Comparison of ENCODE assay signal across 1 cellular context in the genomic region with DNA sequence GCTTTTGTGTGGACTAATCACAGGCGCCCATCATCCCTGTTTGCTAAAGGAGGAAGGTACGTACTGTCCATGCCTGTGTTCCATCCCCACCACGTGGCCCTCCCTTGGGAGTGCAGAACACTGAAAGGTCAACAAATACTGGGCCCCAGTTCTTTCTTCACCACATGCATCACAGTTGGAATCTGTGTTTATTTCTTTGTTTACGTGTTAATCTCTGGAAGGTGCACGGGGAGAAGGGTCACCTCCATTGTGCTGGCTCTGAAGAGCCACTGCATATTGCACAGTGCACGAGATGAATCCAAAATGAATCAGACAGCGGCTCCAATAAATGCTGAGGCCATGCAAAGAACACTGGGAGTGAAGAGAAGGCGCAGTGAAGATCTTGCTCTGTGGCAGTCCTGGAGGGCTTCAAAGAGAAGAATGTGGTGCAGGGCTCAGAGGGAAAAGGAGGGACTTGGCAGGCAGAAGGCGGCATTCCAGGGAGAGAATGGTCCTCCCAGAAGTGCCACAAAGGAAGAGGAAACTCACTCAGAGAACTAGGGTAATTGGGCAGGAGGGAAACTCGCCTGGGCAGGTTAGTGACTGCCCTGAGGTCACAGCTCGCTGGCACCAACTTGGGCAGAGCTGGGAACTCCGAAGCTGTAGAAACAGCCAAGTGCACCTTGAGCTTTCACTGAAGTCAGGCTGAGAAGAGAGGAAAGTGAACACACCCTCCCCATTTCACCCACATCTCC.
TF ChIP-seq lines count a peak whose summit lies in the region.

No MANE protein-coding gene starts in this region.

TF ChIP-seq in IMR-90, 13 proteins besides CTCF, POLR2A, EP300 and RAD21 (continued from another document):
- TF ChIP-seq, protein P1, sequence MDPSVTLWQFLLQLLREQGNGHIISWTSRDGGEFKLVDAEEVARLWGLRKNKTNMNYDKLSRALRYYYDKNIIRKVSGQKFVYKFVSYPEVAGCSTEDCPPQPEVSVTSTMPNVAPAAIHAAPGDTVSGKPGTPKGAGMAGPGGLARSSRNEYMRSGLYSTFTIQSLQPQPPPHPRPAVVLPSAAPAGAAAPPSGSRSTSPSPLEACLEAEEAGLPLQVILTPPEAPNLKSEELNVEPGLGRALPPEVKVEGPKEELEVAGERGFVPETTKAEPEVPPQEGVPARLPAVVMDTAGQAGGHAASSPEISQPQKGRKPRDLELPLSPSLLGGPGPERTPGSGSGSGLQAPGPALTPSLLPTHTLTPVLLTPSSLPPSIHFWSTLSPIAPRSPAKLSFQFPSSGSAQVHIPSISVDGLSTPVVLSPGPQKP (IDR thresholded peaks at IDR 0.05; ENCODE audit: borderline replicate concordance, low read depth, low read length), result no peak
- TF ChIP-seq SMC3 (IDR thresholded peaks at IDR 0.05; ENCODE audit: low read depth, low read length), result no peak
- TF ChIP-seq MAFK (IDR thresholded peaks at IDR 0.05; ENCODE audit: low read depth, low read length), result no peak
TF ChIP-seq in IMR-90: peak in this region for 0.
